8 cellular contexts compared by ENCODE assay signal in the genomic region with DNA sequence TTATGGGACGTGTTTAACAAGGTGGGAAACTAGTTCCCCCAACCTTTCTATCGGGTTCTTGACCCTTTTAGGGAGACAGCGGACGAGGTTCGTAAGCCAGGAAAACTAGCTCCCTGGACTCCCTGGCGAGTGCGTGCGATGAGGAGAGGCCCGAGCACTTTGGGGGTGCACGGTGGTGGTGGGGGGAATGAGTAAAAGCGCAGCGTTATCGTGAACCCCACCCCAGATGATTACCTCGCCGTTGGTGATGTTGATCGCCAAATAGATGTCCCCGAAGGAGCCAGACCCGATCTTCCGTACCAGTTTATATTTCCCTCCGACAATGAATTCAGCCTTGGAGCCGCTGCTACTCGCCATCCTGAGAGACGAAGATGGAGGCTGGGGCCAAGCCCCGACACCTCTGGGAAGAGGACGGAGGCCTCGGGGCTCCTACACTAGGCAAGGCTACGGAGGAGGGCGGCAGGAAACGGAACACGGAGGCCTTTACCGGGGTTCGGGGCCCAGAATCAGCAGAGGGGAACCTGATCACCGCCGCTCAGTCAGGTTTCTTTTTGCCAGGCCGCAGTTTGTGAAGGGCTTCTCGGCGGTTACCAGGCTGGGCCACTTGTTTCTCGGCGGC. TPM values are rescaled to one million over a fixed set of nuclear protein-coding genes. Genes with fewer than 3 reads are reported as not detected.
DNase-seq lines count a peak whose midpoint lies in the region; ATAC-seq and TF ChIP-seq lines count a peak whose summit lies in the region.

No MANE protein-coding gene starts in this region.

- H3K27me3 ChIP-seq in MG63 (no peaks in the 10 kb centered on the region), body of pancreas (no peaks in the 10 kb centered on the region), left lung (no peaks in the 10 kb centered on the region), subcutaneous abdominal adipose tissue (ENCODE audit: control insufficient read depth in 5 of 5, insufficient read depth in 4 of 5, low read length in 5 of 5) (no peaks in the 10 kb centered on the region)

- TF ChIP-seq CTCF in AG10803 (conservative IDR thresholded peaks at IDR 0.05; ENCODE audit: low read length): no peak
- no peak for TF ChIP-seq CTCF in body of pancreas (IDR thresholded peaks at IDR 0.05)
- no peak for TF ChIP-seq CTCF in left lung (IDR thresholded peaks at IDR 0.05)

- H3K9me3 ChIP-seq in MG63: no peaks in the 10 kb centered on the region
- H3K9me3 ChIP-seq in body of pancreas: no peaks in the 10 kb centered on the region
- H3K9me3 ChIP-seq in left lung: no peaks in the 10 kb centered on the region
- no peaks in the 10 kb centered on the region for H3K9me3 ChIP-seq in subcutaneous abdominal adipose tissue (ENCODE audit: control insufficient read depth in 5 of 5, low read length in 5 of 5)

- ATAC-seq in GM19452 (IDR thresholded peaks at IDR 0.05; ENCODE audit: unreplicated experiment): peak; percentile 0
- peak; percentile 5 for ATAC-seq in body of pancreas
- ATAC-seq in left lung: peak; percentile 14
- ATAC-seq in GM18867 (IDR thresholded peaks at IDR 0.05; ENCODE audit: unreplicated experiment): no peak

- peak overlapping the region; percentile 99 to 100 (median 100) for H3K9ac ChIP-seq in subcutaneous abdominal adipose tissue (ENCODE audit: low read length in 5 of 5)

- 0% methylated on average over 36 to 39 of the region's 39 CpGs for WGBS in body of pancreas, 2 donors

- peaks cover 54% of the 10 kb centered on the region for H3K36me3 ChIP-seq in MG63
- no peaks in the 10 kb centered on the region for H3K36me3 ChIP-seq in body of pancreas (replicated peaks in 1 of 2; ENCODE audit: insufficient read depth in 1 of 2, low read depth in 2 of 2)
- peaks cover 0 to 33% of the 10 kb centered on the region in 2 donors for H3K36me3 ChIP-seq in left lung
- H3K36me3 ChIP-seq in subcutaneous abdominal adipose tissue (ENCODE audit: control insufficient read depth in 5 of 5, insufficient read depth in 5 of 5, low read length in 5 of 5): peaks cover 0 to 15% (median 3%) of the 10 kb centered on the region in 5 donors

- H3K4me1 ChIP-seq in body of pancreas: peaks cover 40% of the 10 kb centered on the region
- H3K4me1 ChIP-seq in left lung: peaks cover 27 to 45% of the 10 kb centered on the region in 2 donors
- peaks cover 0 to 37% (median 34%) of the 10 kb centered on the region in 5 donors for H3K4me1 ChIP-seq in subcutaneous abdominal adipose tissue (ENCODE audit: control insufficient read depth in 5 of 5, insufficient read depth in 5 of 5, low read length in 5 of 5)

- DNase-seq in AG10803 (ENCODE audit: low read depth): no peak
- DNase-seq in MG63: no peak
- peak in 2 of 4 donors; percentile 20 to 40 for DNase-seq in body of pancreas
- peak in 1 of 2 donors; percentile 40 for DNase-seq in left lung
- no peak for DNase-seq in GM19240 (ENCODE audit: insufficient read length, low spot score)

- intact Hi-C loops in body of pancreas (cut with DNase I): no loop called here
- intact Hi-C loops in left lung (cut with DNase I): loop anchor here in 1 of 2 donors (5.0 kb wide), 1 partner anchor 108 kb away; no protein-coding TSS in a partner anchor

- TF ChIP-seq POLR2A in body of pancreas (IDR thresholded peaks at IDR 0.05): no peak

- H3K4me3 ChIP-seq in AG10803 (ENCODE audit: low read length): peak overlapping the region; percentile 99
- H3K4me3 ChIP-seq in MG63: peak overlapping the region; percentile 78
- peak overlapping the region; percentile 60 to 79 for H3K4me3 ChIP-seq in body of pancreas
- H3K4me3 ChIP-seq in left lung: peak overlapping the region; percentile 89 to 94
- H3K4me3 ChIP-seq in subcutaneous abdominal adipose tissue (ENCODE audit: low read depth in 1 of 5, low read length in 5 of 5): peak overlapping the region; percentile 96 to 100 (median 99)

- H3K27ac ChIP-seq in body of pancreas (peak overlapping the region; percentile 94 to 98 (median 96)), left lung (peak overlapping the region; percentile 99), subcutaneous abdominal adipose tissue (ENCODE audit: low read depth, low read length) (peak overlapping the region; percentile 94)

RNA-seq across cellular contexts. Expression of gene CSNK1A1, which starts 0.5 kb away (rescaled TPM):
- total RNA-seq in MG63 (2014; rRNA removed; shearing (Covaris generic); ENCODE audit: low replicate concordance): 425 and 559 TPM in 2 replicates
- 10 to 100 TPM; 82.4 to 85.4 TPM for total RNA-seq in body of pancreas
- 100 to 1,000 TPM; 206 to 217 TPM for total RNA-seq in left lung

RNA-seq across cellular contexts. Expression of gene ARHGEF37, which starts 30.6 kb away (rescaled TPM):
- total RNA-seq in MG63 (2014; rRNA removed; shearing (Covaris generic); ENCODE audit: low replicate concordance): 0.17 and 1.1 TPM in 2 replicates
- total RNA-seq in body of pancreas: 10 to 100 TPM in 1 of 2 donors, 1 to 10 TPM in 1; 5.9 to 14.0 TPM
- 1 to 10 TPM; 4.2 to 7.3 TPM for total RNA-seq in left lung
